In the genomic region with DNA sequence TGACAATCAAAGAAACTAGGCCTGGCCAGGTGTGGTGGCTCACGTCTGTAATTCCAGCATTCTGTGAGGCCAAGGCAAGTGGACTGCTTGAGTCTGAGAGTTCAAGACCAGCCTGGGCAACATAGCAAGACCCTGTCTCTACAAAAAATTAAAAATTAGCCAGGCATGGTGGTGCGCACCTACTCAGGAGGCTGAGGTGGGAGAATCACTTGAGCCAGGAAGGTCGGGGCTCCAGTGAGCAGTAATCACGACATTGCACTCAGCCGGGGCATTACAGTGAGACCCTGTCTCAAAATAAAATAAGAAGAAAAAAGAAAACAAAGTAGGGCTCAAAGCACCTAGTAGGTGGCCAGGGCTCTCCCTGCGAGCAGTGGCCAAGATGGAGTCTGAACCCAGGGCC, we compare ENCODE assay signal across 24 cellular contexts.
"Had no signal": no experiment of that assay in that cellular context is flagged by ENCODE, and none has a peak within 500 bp of the region (broad histone marks: within the 10 kb centered on the region; RNA-seq: fewer than 3 reads in every experiment).

No MANE protein-coding gene starts in this region.

- H3K27me3 Mint-ChIP-seq: naive B cell; progenitor cell of endocrine pancreas; stimulated activated naive CD8-positive, alpha-beta T cell treated with anti-CD3 and anti-CD28 coated beads, Interleukin-15, amount 100 ng/mL, for 72 hours had no signal

- DNase-seq: islet precursor cell; left ventricle myocardium inferior; mesendoderm; naive B cell; stimulated activated CD4-positive, alpha-beta T cell treated with anti-CD3 and anti-CD28 coated beads, Interleukin-12 subunit alpha, Interleukin-12 subunit beta, amount 100 ng/mL, for 4 hours; stimulated activated CD4-positive, alpha-beta T cell treated with anti-CD3 and anti-CD28 coated beads, Interleukin-15, amount 100 ng/mL, for 24 hours; stimulated activated CD4-positive, alpha-beta T cell treated with anti-CD3 and anti-CD28 coated beads, Interleukin-2, amount 100 ng/mL, for 24 hours; stimulated activated CD4-positive, alpha-beta T cell treated with anti-CD3 and anti-CD28 coated beads, Interleukin-4, amount 100 ng/mL, for 1 hour; stimulated activated naive CD4-positive, alpha-beta T cell treated with Interleukin-2 at 50 U/mL for 16 hours; stimulated activated naive CD8-positive, alpha-beta T cell treated with anti-CD3 and anti-CD28 coated beads, Interleukin-15, amount 100 ng/mL, for 72 hours; substantia nigra; thyroid gland; transverse colon; upper lobe of left lung had no signal

- H3K36me3 ChIP-seq: left ventricle myocardium inferior, ovary, thyroid gland, transverse colon, vagina had no signal

- H3K27ac Mint-ChIP-seq: mesothelial cell of epicardium; progenitor cell of endocrine pancreas; stimulated activated naive CD8-positive, alpha-beta T cell treated with anti-CD3 and anti-CD28 coated beads, Interleukin-15, amount 100 ng/mL, for 72 hours had no signal

- H3K9me3 Mint-ChIP-seq: mesothelial cell of epicardium; naive B cell; nephron; stimulated activated naive CD8-positive, alpha-beta T cell treated with anti-CD3 and anti-CD28 coated beads, Interleukin-15, amount 100 ng/mL, for 72 hours had no signal

- H3K4me3 ChIP-seq: hepatocyte, left ventricle myocardium inferior, lung, ovary, right atrium auricular region, skin epidermis, thyroid gland, transverse colon, upper lobe of left lung, vagina had no signal

- H3K36me3 Mint-ChIP-seq: mesothelial cell of epicardium had no signal

- H3K4me3 Mint-ChIP-seq: mesothelial cell of epicardium; naive B cell; nephron; stimulated activated naive CD8-positive, alpha-beta T cell treated with anti-CD3 and anti-CD28 coated beads, Interleukin-15, amount 100 ng/mL, for 72 hours had no signal

- H3K27ac ChIP-seq: hepatocyte, left ventricle myocardium inferior, ovary, right atrium auricular region, thyroid gland, transverse colon, upper lobe of left lung, vagina had no signal

- ATAC-seq: sciatic nerve; stimulated activated naive CD8-positive, alpha-beta T cell treated with anti-CD3 and anti-CD28 coated beads, Interleukin-15, amount 100 ng/mL, for 72 hours had no signal

- H3K9me3 ChIP-seq: left ventricle myocardium inferior, ovary, right atrium auricular region, thyroid gland, transverse colon, upper lobe of left lung, vagina had no signal
